1 cellular context compared by ENCODE assay signal in genomic region chr2:105391058-105391627, GRCh38.
TF ChIP-seq lines count a peak whose summit lies in the region.

No MANE protein-coding gene starts in this region.

TF ChIP-seq in GM23338, 12 proteins besides CTCF, POLR2A, EP300 and RAD21 (continued from another document):
- TF ChIP-seq ZNF462 (CRISPR knock-in tag; IDR thresholded peaks at IDR 0.05) (no peak), EZH2phosphoT487 (IDR thresholded peaks at IDR 0.05; ENCODE audit: unreplicated experiment) (no peak)
TF ChIP-seq in GM23338: peak in this region for 0.
